Comparison of ENCODE assay signal across 16 cellular contexts in genomic region chr2:180573951-180574350, GRCh38.
DNase-seq lines count a peak whose midpoint lies in the region; ATAC-seq and TF ChIP-seq lines count a peak whose summit lies in the region.
"Had no signal": no experiment of that assay in that cellular context is flagged by ENCODE, and none has a peak within 500 bp of the region (broad histone marks: within the 10 kb centered on the region; RNA-seq: fewer than 3 reads in every experiment).

No MANE protein-coding gene starts in this region.

- no peak overlapping the region for H3K9ac ChIP-seq in neuronal stem cell (ENCODE audit: low read depth, low read length, poor library complexity)

- H3K36me3 ChIP-seq in osteoblast (ENCODE audit: insufficient read depth, low read length) (no peaks in the 10 kb centered on the region), neuronal stem cell (replicated peaks in 1 of 2; ENCODE audit: control insufficient read depth in 2 of 2, insufficient read depth in 2 of 2, low read length in 2 of 2) (no peaks in the 10 kb centered on the region)
- H3K36me3 ChIP-seq: sigmoid colon had no signal

- no peaks in the 10 kb centered on the region for H3K9me3 Mint-ChIP-seq in stimulated activated naive CD8-positive, alpha-beta T cell treated with anti-CD3 and anti-CD28 coated beads, Interleukin-15, amount 100 ng/mL, for 72 hours
- H3K9me3 Mint-ChIP-seq: CD4-positive, alpha-beta memory T cell; neural crest cell; type B pancreatic cell had no signal

- no peak overlapping the region for H4K8ac ChIP-seq in neuronal stem cell (ENCODE audit: low read depth, low read length)

- no peak overlapping the region for H2BK5ac ChIP-seq in neuronal stem cell (ENCODE audit: low read length)

- no peak overlapping the region for H3K23ac ChIP-seq in neuronal stem cell (ENCODE audit: low read depth, low read length, poor library complexity)

- H3K4me1 ChIP-seq in osteoblast (ENCODE audit: insufficient read depth, low read length) (peaks cover 14% of the 10 kb centered on the region), neuronal stem cell (ENCODE audit: control insufficient read depth in 2 of 2, insufficient read depth in 1 of 2, low read depth in 1 of 2, low read length in 2 of 2) (no peaks in the 10 kb centered on the region)

- no peak overlapping the region for H2BK120ac ChIP-seq in neuronal stem cell (ENCODE audit: low read depth, low read length)

- no peak overlapping the region for H2BK15ac ChIP-seq in neuronal stem cell (ENCODE audit: low read length)

- H3K27ac Mint-ChIP-seq in stimulated activated naive CD8-positive, alpha-beta T cell treated with anti-CD3 and anti-CD28 coated beads, Interleukin-15, amount 100 ng/mL, for 72 hours: no peak overlapping the region
- H3K27ac Mint-ChIP-seq: CD4-positive, alpha-beta memory T cell; type B pancreatic cell had no signal

- H2BK12ac ChIP-seq in neuronal stem cell (ENCODE audit: low read length): no peak overlapping the region

- H3K27ac ChIP-seq in osteoblast (ENCODE audit: low read depth, low read length) (no peak overlapping the region), neuronal stem cell (replicated peaks; ENCODE audit: low read length) (no peak overlapping the region)
- H3K27ac ChIP-seq: sigmoid colon had no signal

- H3K27me3 Mint-ChIP-seq in stimulated activated naive CD8-positive, alpha-beta T cell treated with anti-CD3 and anti-CD28 coated beads, Interleukin-15, amount 100 ng/mL, for 72 hours: no peaks in the 10 kb centered on the region
- H3K27me3 Mint-ChIP-seq: type B pancreatic cell had no signal

- no peaks in the 10 kb centered on the region for H3K9me3 ChIP-seq in osteoblast (ENCODE audit: low read depth, low read length)
- no peaks in the 10 kb centered on the region for H3K9me3 ChIP-seq in neuronal stem cell (replicated peaks in 1 of 2; ENCODE audit: control insufficient read depth in 2 of 2, insufficient read depth in 1 of 2, low read depth in 1 of 2, low read length in 2 of 2)
- H3K9me3 ChIP-seq: sigmoid colon had no signal

- H3K4me2 ChIP-seq in osteoblast (ENCODE audit: insufficient read depth, low read length) (no peak overlapping the region), neuronal stem cell (ENCODE audit: insufficient read depth, low read length, poor library complexity, severe bottlenecking) (no peak overlapping the region)

- H3K4ac ChIP-seq in neuronal stem cell (ENCODE audit: low read length): no peak overlapping the region

- no peak for TF ChIP-seq CTCF in astrocyte of the spinal cord (IDR thresholded peaks at IDR 0.05; ENCODE audit: low read depth, low read length)
- TF ChIP-seq CTCF in osteoblast (IDR thresholded peaks at IDR 0.05; ENCODE audit: extremely low read depth, low read depth, low read length): no peak

- no peak overlapping the region for H3K4me3 Mint-ChIP-seq in stimulated activated naive CD8-positive, alpha-beta T cell treated with anti-CD3 and anti-CD28 coated beads, Interleukin-15, amount 100 ng/mL, for 72 hours
- H3K4me3 Mint-ChIP-seq: CD4-positive, alpha-beta memory T cell; neural crest cell; type B pancreatic cell had no signal

- H3K79me2 ChIP-seq in osteoblast (ENCODE audit: insufficient read depth, low read length): no peaks in the 10 kb centered on the region

- H3K4me3 ChIP-seq in astrocyte of the spinal cord (ENCODE audit: low read depth, low read length) (no peak overlapping the region), osteoblast (ENCODE audit: insufficient read depth, low read length) (no peak overlapping the region), neuronal stem cell (ENCODE audit: low read length in 2 of 2) (no peak overlapping the region)
- H3K4me3 ChIP-seq: sigmoid colon had no signal

- no CpG with 5 or more reads among the region's 3 CpGs for WGBS in neuronal stem cell (ENCODE audit: extremely low coverage in 2 of 2, insufficient read length in 2 of 2, insufficient replicate concordance in 1 of 2), 2 donors

- ATAC-seq in stimulated activated naive CD8-positive, alpha-beta T cell treated with anti-CD3 and anti-CD28 coated beads, Interleukin-15, amount 100 ng/mL, for 72 hours: no peak

- no peak overlapping the region for H3K14ac ChIP-seq in neuronal stem cell (ENCODE audit: low read length)

- peak; percentile 73 for DNase-seq in EL
- peak; percentile 21 for DNase-seq in NCI-H146 (lab: John Stamatoyannopoulos, UW)
- peak; percentile 22 for DNase-seq in astrocyte of the spinal cord (ENCODE audit: low read depth, low spot score)
- DNase-seq in osteoblast (ENCODE audit: insufficient read length, low spot score, missing footprints): peak; percentile 48
- no peak for DNase-seq in activated effector memory CD4-positive, alpha-beta T cell treated with Interleukin-2 at 50 U/mL for 16 hours
- DNase-seq in activated CD4-positive, alpha-beta T cell treated with anti-CD3 and anti-CD28 coated beads, Interleukin-2, amount 50 U/mL, for 1 hour: no peak
- DNase-seq in stimulated activated naive CD8-positive, alpha-beta T cell treated with anti-CD3 and anti-CD28 coated beads, Interleukin-15, amount 100 ng/mL, for 72 hours: no peak
- no peak for DNase-seq in neuronal stem cell (ENCODE audit: low spot score)
- DNase-seq: activated CD4-positive, alpha-beta T cell treated with anti-CD3 and anti-CD28 coated beads for 1 hour; CD4-positive, alpha-beta memory T cell; dermis blood vessel endothelial cell; NCI-H510A treated with DMSO at 0.1 percent for 48 hours; sigmoid colon; stimulated activated CD4-positive, alpha-beta T cell treated with anti-CD3 and anti-CD28 coated beads, Interleukin-4, amount 100 ng/mL, for 24 hours had no signal

- in situ Hi-C loops in astrocyte of the spinal cord (cut with HindIII; ENCODE audit: low sequenced_read_pairs): no loop called here

- no peaks in the 10 kb centered on the region for H4K20me1 ChIP-seq in osteoblast (ENCODE audit: insufficient read depth, low read length)

- H3K79me1 ChIP-seq in neuronal stem cell (ENCODE audit: low read depth, low read length): no peaks in the 10 kb centered on the region

- H2AK5ac ChIP-seq in neuronal stem cell (ENCODE audit: low read depth, low read length): no peak overlapping the region

- H3K27me3 ChIP-seq in osteoblast (ENCODE audit: insufficient read depth, low read length): no peaks in the 10 kb centered on the region
- H3K27me3 ChIP-seq in neuronal stem cell (ENCODE audit: control insufficient read depth in 3 of 3, insufficient read depth in 3 of 3, low read depth in 1 of 3, low read length in 3 of 3): no peaks in the 10 kb centered on the region
- H3K27me3 ChIP-seq: sigmoid colon had no signal

- H3K4me1 Mint-ChIP-seq in stimulated activated naive CD8-positive, alpha-beta T cell treated with anti-CD3 and anti-CD28 coated beads, Interleukin-15, amount 100 ng/mL, for 72 hours: no peaks in the 10 kb centered on the region
- H3K4me1 Mint-ChIP-seq: CD4-positive, alpha-beta memory T cell; neural crest cell had no signal

- H2AFZ ChIP-seq in osteoblast (ENCODE audit: low read length): no peak overlapping the region
- H2AFZ ChIP-seq in neuronal stem cell (ENCODE audit: low read length): no peak overlapping the region

- no peak overlapping the region for H4K91ac ChIP-seq in neuronal stem cell (ENCODE audit: low read depth, low read length, poor library complexity)

- H3K18ac ChIP-seq in neuronal stem cell (ENCODE audit: low read length): no peak overlapping the region

Comparison
In these comparisons a context has a peak if more than half of its experiments do, and no peak if none do; other contexts are left out.
1. DNase-seq: peak in EL (single experiment), NCI-H146 (single experiment), astrocyte of the spinal cord (single experiment) and osteoblast (single experiment); none in activated effector memory CD4-positive, alpha-beta T cell treated with Interleukin-2 at 50 U/mL for 16 hours (single experiment), activated CD4-positive, alpha-beta T cell treated with anti-CD3 and anti-CD28 coated beads, Interleukin-2, amount 50 U/mL, for 1 hour (single experiment), stimulated activated naive CD8-positive, alpha-beta T cell treated with anti-CD3 and anti-CD28 coated beads, Interleukin-15, amount 100 ng/mL, for 72 hours (0 of 2) and neuronal stem cell (single experiment).